ENCODE assay signal across 1 cellular context in genomic region chr10:102133373-102134195, GRCh38.
TF ChIP-seq lines count a peak whose summit lies in the region.

No MANE protein-coding gene starts in this region.

TF ChIP-seq in HepG2, 621 proteins besides CTCF, POLR2A, EP300 and RAD21 (continued from another document and continues in another):
- TF ChIP-seq ZXDC (CRISPR knock-in tag; IDR thresholded peaks at IDR 0.05) = no peak
- TF ChIP-seq TOE1 (CRISPR knock-in tag; IDR thresholded peaks at IDR 0.05) = no peak
- no peak for TF ChIP-seq ZNF10 (CRISPR knock-in tag; IDR thresholded peaks at IDR 0.05; ENCODE audit: borderline replicate concordance, low read depth)
- TF ChIP-seq WIZ (CRISPR knock-in tag; IDR thresholded peaks at IDR 0.05) = no peak
- 0 out of 2 replicates have a peak, but pooled peaks have one; percentile 23 for TF ChIP-seq MAZ (IDR thresholded peaks at IDR 0.05; ENCODE audit: borderline replicate concordance, low read depth, low read length)
- no peak for TF ChIP-seq MAZ (CRISPR knock-in tag; IDR thresholded peaks at IDR 0.05; ENCODE audit: low read depth)
- no peak for TF ChIP-seq HBP1 (CRISPR knock-in tag; IDR thresholded peaks at IDR 0.05; ENCODE audit: low read depth)
- TF ChIP-seq SMAD1 (CRISPR knock-in tag; IDR thresholded peaks at IDR 0.05; ENCODE audit: borderline replicate concordance, low read depth) = no peak
- no peak for TF ChIP-seq CBX5 (CRISPR knock-in tag; IDR thresholded peaks at IDR 0.05; ENCODE audit: borderline replicate concordance)
- no peak for TF ChIP-seq FUBP1 (CRISPR knock-in tag; IDR thresholded peaks at IDR 0.05; ENCODE audit: borderline replicate concordance)
- peak; percentile 96 for TF ChIP-seq MNT (IDR thresholded peaks at IDR 0.05)
- no peak for TF ChIP-seq CBFB (CRISPR knock-in tag; IDR thresholded peaks at IDR 0.05)
- TF ChIP-seq ZNF790 (CRISPR knock-in tag; IDR thresholded peaks at IDR 0.05; ENCODE audit: borderline replicate concordance) = peak; percentile 18
- TF ChIP-seq SATB2 (CRISPR knock-in tag; IDR thresholded peaks at IDR 0.05) = no peak; the same call in 1 of the 2 replicates
- TF ChIP-seq TBP (CRISPR knock-in tag; IDR thresholded peaks at IDR 0.05) = no peak
- TF ChIP-seq MAFF (IDR thresholded peaks at IDR 0.05; ENCODE audit: low read depth, low read length) = no peak
- TF ChIP-seq SAP130 (CRISPR knock-in tag; IDR thresholded peaks at IDR 0.05; ENCODE audit: low read depth) = peak; percentile 93
- TF ChIP-seq ZNF75D (CRISPR knock-in tag; IDR thresholded peaks at IDR 0.05; ENCODE audit: borderline replicate concordance) = no peak
- TF ChIP-seq POLR2G (IDR thresholded peaks at IDR 0.05; ENCODE audit: low read depth, low read length) = no peak
- TF ChIP-seq PBX3 (CRISPR knock-in tag; IDR thresholded peaks at IDR 0.05; ENCODE audit: borderline replicate concordance) = no peak
- no peak for TF ChIP-seq NR2F1 (CRISPR knock-in tag; IDR thresholded peaks at IDR 0.05)
- 0 out of 2 replicates have a peak, but pooled peaks have one; percentile 32 for TF ChIP-seq CSRNP1 (CRISPR knock-in tag; IDR thresholded peaks at IDR 0.05)
- TF ChIP-seq PREB (CRISPR knock-in tag; IDR thresholded peaks at IDR 0.05) = no peak
- TF ChIP-seq ZNF510 (CRISPR knock-in tag; IDR thresholded peaks at IDR 0.05; ENCODE audit: low read depth) = no peak
- peak; percentile 52; the same call in 1 of the 2 replicates for TF ChIP-seq SAFB2 (CRISPR knock-in tag; IDR thresholded peaks at IDR 0.05; ENCODE audit: borderline replicate concordance, low read depth)
- TF ChIP-seq ZFP62 (CRISPR knock-in tag; IDR thresholded peaks at IDR 0.05) = no peak
- no peak for TF ChIP-seq RFX1 (IDR thresholded peaks at IDR 0.05)
- TF ChIP-seq MBNL3 (CRISPR knock-in tag; conservative IDR thresholded peaks at IDR 0.05) = no peak
- no peak; the same call in 1 of the 2 replicates for TF ChIP-seq ZNF761 (CRISPR knock-in tag; conservative IDR thresholded peaks at IDR 0.05)
- TF ChIP-seq ZNF207 (IDR thresholded peaks at IDR 0.05; ENCODE audit: borderline replicate concordance) = no peak
- no peak for TF ChIP-seq ZNF468 (CRISPR knock-in tag; IDR thresholded peaks at IDR 0.05)
- TF ChIP-seq KLF15 (CRISPR knock-in tag; IDR thresholded peaks at IDR 0.05; ENCODE audit: borderline replicate concordance) = no peak
- TF ChIP-seq AHR (CRISPR knock-in tag; IDR thresholded peaks at IDR 0.05) = no peak
- no peak for TF ChIP-seq ZNF317 (CRISPR knock-in tag; IDR thresholded peaks at IDR 0.05)
- TF ChIP-seq ZBTB43 (CRISPR knock-in tag; conservative IDR thresholded peaks at IDR 0.05) = no peak
- TF ChIP-seq PPARG (CRISPR knock-in tag; conservative IDR thresholded peaks at IDR 0.05) = no peak
- TF ChIP-seq SP2 (CRISPR knock-in tag; IDR thresholded peaks at IDR 0.05) = no peak
- no peak for TF ChIP-seq NCOA2 (CRISPR knock-in tag; IDR thresholded peaks at IDR 0.05)
- TF ChIP-seq ISL2 (CRISPR knock-in tag; IDR thresholded peaks at IDR 0.05) = no peak
- TF ChIP-seq BHLHE40 (IDR thresholded peaks at IDR 0.05; ENCODE audit: low read length) = no peak
- TF ChIP-seq EED (CRISPR knock-in tag; IDR thresholded peaks at IDR 0.05) = 0 out of 2 replicates have a peak, but pooled peaks have one; percentile 8
- TF ChIP-seq SUZ12 (IDR thresholded peaks at IDR 0.05; ENCODE audit: low read depth, low read length) = no peak
- no peak for TF ChIP-seq HDAC6 (IDR thresholded peaks at IDR 0.05; ENCODE audit: low read depth, low read length)
- TF ChIP-seq SCMH1 (CRISPR knock-in tag; IDR thresholded peaks at IDR 0.05; ENCODE audit: borderline replicate concordance) = no peak
- TF ChIP-seq IKZF1 (IDR thresholded peaks at IDR 0.05) = no peak
- TF ChIP-seq RERE (CRISPR knock-in tag; IDR thresholded peaks at IDR 0.05; ENCODE audit: low read depth) = no peak
- no peak for TF ChIP-seq CREB1 (IDR thresholded peaks at IDR 0.05)
- no peak for TF ChIP-seq CREB1 (CRISPR knock-in tag; IDR thresholded peaks at IDR 0.05)
- TF ChIP-seq ATF5 (CRISPR knock-in tag; IDR thresholded peaks at IDR 0.05; ENCODE audit: low read depth) = no peak
